Comparison of ENCODE assay signal across 23 cellular contexts in the genomic region with DNA sequence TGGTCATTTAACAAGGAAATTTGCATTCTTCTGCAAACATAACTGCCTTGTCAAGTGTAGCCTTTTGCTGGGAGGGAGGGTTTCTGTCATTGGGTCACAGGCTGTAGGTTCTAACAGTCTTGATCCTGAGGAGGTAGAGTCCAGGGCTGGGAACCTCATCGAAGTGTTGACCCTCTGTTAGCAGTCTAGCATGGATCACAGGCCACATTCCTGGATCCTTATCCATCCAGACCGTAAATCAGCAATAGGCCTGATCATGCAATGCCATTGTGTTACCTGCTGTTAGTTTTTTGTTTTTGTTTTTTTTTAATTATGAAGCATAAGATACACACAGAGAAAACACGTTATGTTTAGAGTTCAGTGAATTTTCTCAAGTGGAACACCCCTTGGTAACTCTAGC.
"Had no signal": no experiment of that assay in that cellular context is flagged by ENCODE, and none has a peak within 500 bp of the region (broad histone marks: within the 10 kb centered on the region; RNA-seq: fewer than 3 reads in every experiment).

No MANE protein-coding gene starts in this region.

- H3K27me3 ChIP-seq: dorsolateral prefrontal cortex, heart right ventricle, neutrophil, transverse colon had no signal

- DNase-seq: cortex of kidney; dorsolateral prefrontal cortex; effector CD8-positive, alpha-beta T cell; heart right ventricle; hypothalamus; left cardiac atrium; left ventricle myocardium superior; mesendoderm; naive B cell; psoas muscle; stimulated activated CD4-positive, alpha-beta T cell treated with anti-CD3 and anti-CD28 coated beads, Interleukin-4, amount 100 ng/mL, for 1 hour; stimulated activated CD8-positive, alpha-beta memory T cell treated with anti-CD3 and anti-CD28 coated beads, Interleukin-4, amount 100 ng/mL, for 48 hours; stimulated activated naive CD8-positive, alpha-beta T cell treated with anti-CD3 and anti-CD28 coated beads, Interleukin-15, Interleukin-2, amounts not matched to agents 100 U/mL and 50 U/mL, for 24 hours; transverse colon had no signal

- H3K27ac Mint-ChIP-seq: naive B cell; stimulated activated effector memory CD8-positive, alpha-beta T cell treated with anti-CD3 and anti-CD28 coated beads, Interleukin-12 subunit alpha, Interleukin-12 subunit beta, amount 100 ng/mL, for 72 hours had no signal

- ATAC-seq: esophagus mucosa; heart right ventricle; left cardiac atrium; left ventricle myocardium superior; psoas muscle; stimulated activated effector memory CD8-positive, alpha-beta T cell treated with anti-CD3 and anti-CD28 coated beads, Interleukin-12 subunit alpha, Interleukin-12 subunit beta, amount 100 ng/mL, for 72 hours; stimulated activated naive CD8-positive, alpha-beta T cell treated with anti-CD3 and anti-CD28 coated beads, Interleukin-15, Interleukin-2, amounts not matched to agents 100 U/mL and 50 U/mL, for 24 hours had no signal

- H3K4me3 ChIP-seq: dorsolateral prefrontal cortex, heart right ventricle, lung, psoas muscle, smooth muscle cell, transverse colon had no signal

- H3K27me3 Mint-ChIP-seq: naive B cell had no signal

- H3K27ac ChIP-seq: heart right ventricle, neutrophil, psoas muscle, transverse colon had no signal

- H3K9me3 Mint-ChIP-seq: central memory CD8-positive, alpha-beta T cell; naive B cell; stimulated activated effector memory CD8-positive, alpha-beta T cell treated with anti-CD3 and anti-CD28 coated beads, Interleukin-12 subunit alpha, Interleukin-12 subunit beta, amount 100 ng/mL, for 72 hours had no signal

- H3K4me3 Mint-ChIP-seq: central memory CD8-positive, alpha-beta T cell; naive B cell; stimulated activated effector memory CD8-positive, alpha-beta T cell treated with anti-CD3 and anti-CD28 coated beads, Interleukin-12 subunit alpha, Interleukin-12 subunit beta, amount 100 ng/mL, for 72 hours had no signal

- FAIRE-seq: endometrium, frontal cortex, islet of Langerhans had no signal

- H3K4me1 Mint-ChIP-seq: central memory CD8-positive, alpha-beta T cell; naive B cell; stimulated activated effector memory CD8-positive, alpha-beta T cell treated with anti-CD3 and anti-CD28 coated beads, Interleukin-12 subunit alpha, Interleukin-12 subunit beta, amount 100 ng/mL, for 72 hours had no signal

- H3K9me3 ChIP-seq: heart right ventricle, neutrophil, psoas muscle, transverse colon had no signal

- H3K36me3 Mint-ChIP-seq: naive B cell; stimulated activated effector memory CD8-positive, alpha-beta T cell treated with anti-CD3 and anti-CD28 coated beads, Interleukin-12 subunit alpha, Interleukin-12 subunit beta, amount 100 ng/mL, for 72 hours had no signal

- H3K36me3 ChIP-seq: neutrophil had no signal

- H3K4me2 ChIP-seq: smooth muscle cell had no signal
